In the genomic region with DNA sequence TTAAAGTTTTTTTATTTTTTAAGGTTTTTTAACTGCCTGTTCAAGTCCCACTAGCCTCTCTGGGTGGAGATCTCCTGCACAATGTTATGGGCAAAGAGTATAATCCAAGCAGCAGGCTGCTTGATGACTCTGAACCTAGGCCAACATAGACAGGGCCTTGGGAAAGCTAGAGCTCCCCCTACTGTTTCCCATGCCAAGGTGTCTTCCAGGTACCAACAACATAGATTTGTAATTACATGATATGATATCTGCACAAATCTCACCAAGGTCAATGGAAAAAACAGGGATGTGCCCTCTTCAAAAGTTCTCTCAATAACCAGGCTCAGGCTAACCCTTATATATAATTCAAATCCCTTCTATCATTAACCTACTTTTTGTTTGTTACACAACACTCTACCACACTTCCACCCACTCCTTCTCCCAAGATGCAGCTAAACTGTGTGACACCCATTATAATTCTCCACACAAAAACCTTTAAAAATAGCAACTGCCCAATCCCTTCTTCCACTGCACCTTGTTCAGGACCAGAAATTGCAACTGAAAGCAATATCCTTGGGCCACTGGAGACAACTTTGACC, we compare ENCODE assay signal across 8 cellular contexts. TPM values are rescaled to one million over a fixed set of nuclear protein-coding genes. Genes with fewer than 3 reads are reported as not detected.
DNase-seq lines count a peak whose midpoint lies in the region; ATAC-seq and TF ChIP-seq lines count a peak whose summit lies in the region.

No MANE protein-coding gene starts in this region.

- no peak overlapping the region for H3K18ac ChIP-seq in trophoblast cell (ENCODE audit: low read length)

- H3K36me3 ChIP-seq in BJ (ENCODE audit: control insufficient read depth, insufficient read depth, low read length) = no peaks in the 10 kb centered on the region
- H3K36me3 ChIP-seq in trophoblast cell (ENCODE audit: control insufficient read depth in 1 of 2, insufficient read depth in 2 of 2, low read length in 2 of 2) = peaks cover 10 to 11% of the 10 kb centered on the region in 2 experiments

- H3K14ac ChIP-seq in trophoblast cell (ENCODE audit: low read length) = no peak overlapping the region

- no peaks in the 10 kb centered on the region for H3K9me3 ChIP-seq in trophoblast cell (ENCODE audit: insufficient read depth, low read depth, low read length)

- no peaks in the 10 kb centered on the region for H3K4me1 ChIP-seq in trophoblast cell (ENCODE audit: control insufficient read depth in 1 of 2, insufficient read depth in 2 of 2, low read length in 2 of 2)

- H2AFZ ChIP-seq in trophoblast cell (ENCODE audit: insufficient read depth, low read length, poor library complexity) = no peak overlapping the region

- no peak overlapping the region for H3K9ac ChIP-seq in trophoblast cell (ENCODE audit: low read length)

- peaks cover 7% of the 10 kb centered on the region for H3K4me1 Mint-ChIP-seq in activated T-cell treated with anti-CD3 and anti-CD28 coated beads, Interleukin-2, amount 50 U/mL, for 4 hours (ENCODE audit: low read depth)

- POLR2A ChIA-PET in BJ (lab: Charles Lee) = no interaction called here

- no peak overlapping the region for H3K27ac ChIP-seq in trophoblast cell (ENCODE audit: low read depth, low read length)

- no peak overlapping the region for H4K91ac ChIP-seq in trophoblast cell (ENCODE audit: low read depth, low read length)

- no peak overlapping the region for H4K8ac ChIP-seq in trophoblast cell (ENCODE audit: low read depth, low read length)

- no peak overlapping the region for H3K4ac ChIP-seq in trophoblast cell (ENCODE audit: low read depth, low read length)

- no peaks in the 10 kb centered on the region for H3K9me3 Mint-ChIP-seq in activated T-cell treated with anti-CD3 and anti-CD28 coated beads, Interleukin-2, amount 50 U/mL, for 4 hours

- H3K23ac ChIP-seq in trophoblast cell (ENCODE audit: low read length) = no peak overlapping the region

- H2AK5ac ChIP-seq in trophoblast cell (ENCODE audit: low read length) = no peak overlapping the region

- H3K4me3 ChIP-seq in BJ (ENCODE audit: low read depth, low read length) (no peak overlapping the region), fibroblast of villous mesenchyme (ENCODE audit: low read depth, low read length) (no peak overlapping the region), trophoblast cell (ENCODE audit: low read depth, low read length) (no peak overlapping the region)

- no peaks in the 10 kb centered on the region for H3K79me1 ChIP-seq in trophoblast cell (ENCODE audit: low read length)

- no peak overlapping the region for H2BK5ac ChIP-seq in trophoblast cell (ENCODE audit: low read depth, low read length, poor library complexity)

- H3K4me3 Mint-ChIP-seq in activated T-cell treated with anti-CD3 and anti-CD28 coated beads, Interleukin-2, amount 50 U/mL, for 4 hours = no peak overlapping the region

- ATAC-seq in activated T-cell treated with anti-CD3 and anti-CD28 coated beads, Interleukin-2, amount 50 U/mL, for 4 hours = peak; percentile 84 to 85
- ATAC-seq in GM21423 (IDR thresholded peaks at IDR 0.05; ENCODE audit: unreplicated experiment) = no peak
- no peak for ATAC-seq in GM19023 (IDR thresholded peaks at IDR 0.05; ENCODE audit: unreplicated experiment)

- TF ChIP-seq CTCF in BJ (IDR thresholded peaks at IDR 0.05; ENCODE audit: insufficient read depth, low read depth, low read length) (peak; percentile 73), GM20000 (IDR thresholded peaks at IDR 0.05; ENCODE audit: extremely low read depth, missing control alignments) (peak; percentile 61), fibroblast of villous mesenchyme (IDR thresholded peaks at IDR 0.05; ENCODE audit: insufficient read depth, low read depth, low read length) (peak; percentile 82)

- no peak overlapping the region for H2BK120ac ChIP-seq in trophoblast cell (ENCODE audit: insufficient read depth, low read length, poor library complexity)

- H3K27me3 ChIP-seq in BJ (ENCODE audit: control insufficient read depth, insufficient read depth, low read length) = no peaks in the 10 kb centered on the region
- H3K27me3 ChIP-seq in trophoblast cell (ENCODE audit: insufficient read depth, low read length) = no peaks in the 10 kb centered on the region

- H3K27me3 Mint-ChIP-seq in activated T-cell treated with anti-CD3 and anti-CD28 coated beads, Interleukin-2, amount 50 U/mL, for 4 hours (ENCODE audit: low read depth) = no peaks in the 10 kb centered on the region

- H3K79me2 ChIP-seq in trophoblast cell (ENCODE audit: control insufficient read depth, insufficient read depth, low read length, poor library complexity) = no peaks in the 10 kb centered on the region

- no peak overlapping the region for H3K4me2 ChIP-seq in trophoblast cell (ENCODE audit: low read length)

- DNase-seq in BJ (ENCODE audit: low read depth) (no peak), GM20000 (ENCODE audit: low spot score) (peak; percentile 59), NCI-H2227 treated with DMSO at 0.1 percent for 48 hours (lab: John Stamatoyannopoulos, UW) (peak; percentile 46), fibroblast of villous mesenchyme (ENCODE audit: low read depth) (peak; percentile 61), trophoblast cell (peak; percentile 12 to 64)
- peak; percentile 26 for DNase-seq in activated T-cell treated with anti-CD3 and anti-CD28 coated beads, Interleukin-2, amount 50 U/mL, for 4 hours

- CTCF ChIA-PET in BJ (lab: Yijun Ruan, JAX) = interaction anchor here (0.7 to 2.3 kb wide), 16 partner anchors 10 to 819 kb away, joined by 3 to 17 read pairs (median 4); a partner anchor contains a TSS

- no peak overlapping the region for H4K12ac ChIP-seq in trophoblast cell (ENCODE audit: low read depth, low read length)

- peaks cover 19% of the 10 kb centered on the region for H3K36me3 Mint-ChIP-seq in activated T-cell treated with anti-CD3 and anti-CD28 coated beads, Interleukin-2, amount 50 U/mL, for 4 hours (ENCODE audit: insufficient read depth)

- H2BK12ac ChIP-seq in trophoblast cell (ENCODE audit: low read length) = no peak overlapping the region

RNA-seq across cellular contexts. Expression of a gene that starts 43.8 kb away (rescaled TPM):
- 8.4 and 11.9 TPM in 2 replicates for polyA plus RNA-seq in BJ (2011; rRNA removed)
- 13.8 and 18.5 TPM in 2 replicates for polyA minus RNA-seq in BJ (2011; rRNA and poly(A)+ RNA removed)
- total RNA-seq in activated T-cell treated with anti-CD3 and anti-CD28 coated beads, Interleukin-2, amount 50 U/mL, for 4 hours = 10 to 100 TPM; 42.1 to 43.4 (median 42.3) TPM
- 31.1 and 38.0 TPM in 2 replicates for total RNA-seq in fibroblast of villous mesenchyme
- polyA plus RNA-seq in trophoblast cell (2013) = 28.4 and 29.5 TPM in 2 replicates

RNA-seq across cellular contexts. Expression of a gene that starts 49.7 kb away (rescaled TPM):
- polyA plus RNA-seq in BJ (2011; rRNA removed) = 21.5 and 58.1 TPM in 2 replicates
- 5.8 and 7.3 TPM in 2 replicates for polyA minus RNA-seq in BJ (2011; rRNA and poly(A)+ RNA removed)
- 100 to 1,000 TPM; 226 to 237 (median 236) TPM for total RNA-seq in activated T-cell treated with anti-CD3 and anti-CD28 coated beads, Interleukin-2, amount 50 U/mL, for 4 hours
- total RNA-seq in fibroblast of villous mesenchyme = 88.6 and 126 TPM in 2 replicates
- 371 and 372 TPM in 2 replicates for polyA plus RNA-seq in trophoblast cell (2013)

Comparison
In these comparisons a context has a peak if more than half of its experiments do, and no peak if none do; other contexts are left out.
1. ATAC-seq: peak in activated T-cell treated with anti-CD3 and anti-CD28 coated beads, Interleukin-2, amount 50 U/mL, for 4 hours (2 of 2); none in GM21423 (single experiment) and GM19023 (single experiment).
2. Peak in every context shown above with its lines, with median percentiles within 50 percentile points of each other: CTCF ChIP-seq.